In the genomic region with DNA sequence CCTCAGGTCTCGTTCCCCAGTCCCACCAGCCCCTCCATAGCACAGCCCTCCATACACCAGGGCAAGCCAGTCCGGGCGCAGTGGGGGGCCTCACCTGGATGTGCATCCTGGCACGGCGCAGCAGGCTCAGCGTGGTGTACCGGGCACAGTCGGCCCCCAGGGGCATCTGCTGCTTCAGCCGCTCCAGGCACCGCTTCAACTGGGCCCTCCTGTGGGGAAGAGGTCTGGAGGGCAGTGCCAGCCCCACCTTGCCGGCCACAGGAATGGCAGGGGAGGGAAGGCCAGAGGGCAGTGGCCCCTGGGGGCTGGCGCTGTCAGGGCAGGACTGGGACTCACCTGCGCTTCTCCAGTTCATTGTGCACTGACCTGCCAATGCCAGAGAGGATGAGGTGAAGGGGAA, we compare ENCODE assay signal across 8 cellular contexts. TPM values are rescaled to one million over a fixed set of nuclear protein-coding genes. Genes with fewer than 3 reads are reported as not detected.
A peak's percentile ranks its signal among the peaks of the same experiment; 100 is the strongest.
DNase-seq lines count a peak whose midpoint lies in the region; ATAC-seq and TF ChIP-seq lines count a peak whose summit lies in the region.

No MANE protein-coding gene starts in this region.

- POLR2A ChIA-PET in HCT116 (lab: Charles Lee): interaction anchor here (0.9 to 1.6 kb wide), 3 partner anchors 41 to 147 kb away, joined by 3 to 6 read pairs (median 3); partner anchors contain the start of gene LMAN2
- POLR2A ChIA-PET in naive thymus-derived CD4-positive, alpha-beta T cell (lab: Charles Lee): interaction anchor here (0.8 to 4.7 kb wide), 5 partner anchors 9 to 147 kb away, joined by 3 to 18 read pairs (median 6); no protein-coding TSS in a partner anchor

- H3K27ac Mint-ChIP-seq in activated T-helper 2 cell treated with anti-CD3 and anti-CD28 coated beads, Interferon-gamma antibody, Interleukin-2, Interleukin-4, amounts not matched to agents 10 μg/mL and 5 μg/mL and 100 μg/mL, durations not matched to agents 14 hours and 24 hours and 36 hours: no peak overlapping the region
- H3K27ac Mint-ChIP-seq in naive thymus-derived CD4-positive, alpha-beta T cell: peak overlapping the region in 2 of 9 donors; percentile 54 to 79

- peaks cover 9% of the 10 kb centered on the region for H3K79me2 ChIP-seq in HCT116 (ENCODE audit: insufficient read depth, low read length)

- peaks cover 6% of the 10 kb centered on the region; the same call in 1 of the 2 replicates for H3K4me1 ChIP-seq in BE2C
- peaks cover 18 to 52% of the 10 kb centered on the region in 2 experiments for H3K4me1 ChIP-seq in HCT116 (ENCODE audit: control insufficient read depth in 1 of 2, insufficient read depth in 2 of 2, low read length in 2 of 2)
- peaks cover 26% of the 10 kb centered on the region in 2 donors for H3K4me1 ChIP-seq in naive thymus-derived CD4-positive, alpha-beta T cell (ENCODE audit: control insufficient read depth in 2 of 2, insufficient read depth in 2 of 2, low read length in 2 of 2)

- H3K9me3 Mint-ChIP-seq in activated T-helper 2 cell treated with anti-CD3 and anti-CD28 coated beads, Interferon-gamma antibody, Interleukin-2, Interleukin-4, amounts not matched to agents 10 μg/mL and 5 μg/mL and 100 μg/mL, durations not matched to agents 14 hours and 24 hours and 36 hours: no peaks in the 10 kb centered on the region
- H3K9me3 Mint-ChIP-seq in naive thymus-derived CD4-positive, alpha-beta T cell: peaks cover 0 to 1% (median 0%) of the 10 kb centered on the region in 11 donors

- H3K36me3 Mint-ChIP-seq in activated T-helper 2 cell treated with anti-CD3 and anti-CD28 coated beads, Interferon-gamma antibody, Interleukin-2, Interleukin-4, amounts not matched to agents 10 μg/mL and 5 μg/mL and 100 μg/mL, durations not matched to agents 14 hours and 24 hours and 36 hours (ENCODE audit: low read depth): peaks cover 33% of the 10 kb centered on the region
- peaks cover 0 to 13% (median 0%) of the 10 kb centered on the region in 5 donors for H3K36me3 Mint-ChIP-seq in naive thymus-derived CD4-positive, alpha-beta T cell

- TF ChIP-seq CTCF in BE2C (IDR thresholded peaks at IDR 0.05; ENCODE audit: low read depth, low read length): no peak
- no peak for TF ChIP-seq CTCF in HCT116 (IDR thresholded peaks at IDR 0.05 in 2 of 3, conservative IDR thresholded peaks at IDR 0.05 in 1 of 3; ENCODE audit: borderline replicate concordance in 1 of 3, insufficient read depth in 1 of 3, low read depth in 2 of 3, low read length in 2 of 3)

- no peaks in the 10 kb centered on the region for H3K27me3 ChIP-seq in BE2C
- no peaks in the 10 kb centered on the region for H3K27me3 ChIP-seq in HCT116 (ENCODE audit: insufficient read depth, low read length)
- no peaks in the 10 kb centered on the region for H3K27me3 ChIP-seq in naive thymus-derived CD4-positive, alpha-beta T cell (ENCODE audit: control insufficient read depth in 2 of 2, insufficient read depth in 2 of 2, low read length in 2 of 2)

- CTCF ChIA-PET in HCT116 (lab: Charles Lee): interaction anchor here (0.5 to 2.3 kb wide), 28 partner anchors 9 to 205 kb away, joined by 3 to 22 read pairs (median 6); partner anchors contain the start of genes DBN1, GRK6 and LMAN2
- CTCF ChIA-PET in naive thymus-derived CD4-positive, alpha-beta T cell (lab: Charles Lee): interaction anchor here (0.6 to 3.9 kb wide), 17 partner anchors 9 to 312 kb away, joined by 3 to 18 read pairs (median 6); partner anchors contain the start of gene PFN3

- peaks cover 44% of the 10 kb centered on the region for H3K4me1 Mint-ChIP-seq in activated T-helper 2 cell treated with anti-CD3 and anti-CD28 coated beads, Interferon-gamma antibody, Interleukin-2, Interleukin-4, amounts not matched to agents 10 μg/mL and 5 μg/mL and 100 μg/mL, durations not matched to agents 14 hours and 24 hours and 36 hours (ENCODE audit: low read depth)
- H3K4me1 Mint-ChIP-seq in naive thymus-derived CD4-positive, alpha-beta T cell: peaks cover 12 to 58% (median 43%) of the 10 kb centered on the region in 7 donors

- RAD21 ChIA-PET in HCT116 (lab: Charles Lee; ENCODE audit: low non-redundant PET in 1 of 2, low total read pairs in 2 of 2, uncharacterized antibody in 2 of 2, unreplicated experiment in 2 of 2): interaction anchor here in 1 of 2 experiments (0.6 to 1.0 kb wide), 2 partner anchors 79 to 199 kb away, joined by 3 to 4 read pairs; no protein-coding TSS in a partner anchor

- H3K9me2 ChIP-seq in HCT116 (ENCODE audit: insufficient read depth): no peaks in the 10 kb centered on the region

- no TSS peak for BruUV-seq in HCT116 (replicated peaks; lab: Mats Ljungman, UMichigan)

- no peak for TF ChIP-seq RAD21 in HCT116 (IDR thresholded peaks at IDR 0.05; ENCODE audit: low read depth)

- H3K27ac ChIP-seq in HCT116 (ENCODE audit: low read depth, low read length): peak overlapping the region; percentile 34
- H3K27ac ChIP-seq in naive thymus-derived CD4-positive, alpha-beta T cell (ENCODE audit: low read depth, low read length): no peak overlapping the region

- peak overlapping the region; percentile 92 for H3K4me3 Mint-ChIP-seq in activated T-helper 2 cell treated with anti-CD3 and anti-CD28 coated beads, Interferon-gamma antibody, Interleukin-2, Interleukin-4, amounts not matched to agents 10 μg/mL and 5 μg/mL and 100 μg/mL, durations not matched to agents 14 hours and 24 hours and 36 hours (ENCODE audit: low read depth)
- peak overlapping the region in 6 of 10 donors; percentile 78 to 93 (median 84) for H3K4me3 Mint-ChIP-seq in naive thymus-derived CD4-positive, alpha-beta T cell

- intact Hi-C loops in HCT116 (cut with micrococcal nuclease): loop anchor here (1.0 to 5.0 kb wide), 2 partner anchors 146 to 187 kb away; partner anchors contain the start of gene PDLIM7
- intact Hi-C loops in activated T-helper 2 cell treated with anti-CD3 and anti-CD28 coated beads, Interferon-gamma antibody, Interleukin-2, Interleukin-4, amounts not matched to agents 10 μg/mL and 5 μg/mL and 100 μg/mL, durations not matched to agents 14 hours and 24 hours and 36 hours (cut with micrococcal nuclease): loop anchor here (5.0 kb wide), 1 partner anchor 52 kb away; no protein-coding TSS in a partner anchor
- intact Hi-C loops in naive thymus-derived CD4-positive, alpha-beta T cell (cut with micrococcal nuclease): loop anchor here in 1 of 2 donors (2.0 to 10.0 kb wide), 2 partner anchors 186 to 666 kb away; partner anchors contain the start of genes PDLIM7 and TSPAN17

- no peak for DNase-seq in BE2C
- DNase-seq in HCT116 (ENCODE audit: low read depth, low spot score): no peak
- no peak for DNase-seq in activated T-helper 2 cell treated with anti-CD3 and anti-CD28 coated beads, Interferon-gamma antibody, Interleukin-2, Interleukin-4, amounts not matched to agents 10 μg/mL and 5 μg/mL and 100 μg/mL, durations not matched to agents 14 hours and 24 hours and 36 hours (ENCODE audit: low spot score)
- DNase-seq in naive thymus-derived CD4-positive, alpha-beta T cell: no peak
- DNase-seq in activated CD8-positive, alpha-beta memory T cell treated with anti-CD3 and anti-CD28 coated beads, Interleukin-2, amount 50 U/mL, for 48 hours: no peak
- no peak for DNase-seq in NCI-H1105 (lab: John Stamatoyannopoulos, UW)
- DNase-seq in SW480 (ENCODE audit: low spot score): no peak

- H3K4me2 ChIP-seq in HCT116 (ENCODE audit: low read length): peak overlapping the region; percentile 79

- no peak overlapping the region for H2AFZ ChIP-seq in HCT116 (ENCODE audit: low read depth, low read length, poor library complexity, severe bottlenecking)

- H3K9me3 ChIP-seq in BE2C: no peaks in the 10 kb centered on the region
- H3K9me3 ChIP-seq in HCT116 (ENCODE audit: control insufficient read depth in 1 of 2, insufficient read depth in 1 of 2, low read depth in 1 of 2, low read length in 2 of 2): no peaks in the 10 kb centered on the region
- H3K9me3 ChIP-seq in naive thymus-derived CD4-positive, alpha-beta T cell (ENCODE audit: control insufficient read depth in 2 of 3, low read length in 3 of 3): no peaks in the 10 kb centered on the region

- TF ChIP-seq POLR2A in HCT116 (IDR thresholded peaks at IDR 0.05; ENCODE audit: borderline replicate concordance, extremely low read depth, insufficient read depth, insufficient read length): no peak

- H3K4me3 ChIP-seq in BE2C (ENCODE audit: low read depth, low read length) (peak overlapping the region; percentile 78), HCT116 (replicated peaks in 1 of 2; ENCODE audit: low read depth in 1 of 2, low read length in 2 of 2) (peak overlapping the region; percentile 82 to 87; a peak in 3 of 4 replicates)
- H3K4me3 ChIP-seq in naive thymus-derived CD4-positive, alpha-beta T cell (ENCODE audit: low read length): no peak overlapping the region

- H3K27me3 Mint-ChIP-seq in activated T-helper 2 cell treated with anti-CD3 and anti-CD28 coated beads, Interferon-gamma antibody, Interleukin-2, Interleukin-4, amounts not matched to agents 10 μg/mL and 5 μg/mL and 100 μg/mL, durations not matched to agents 14 hours and 24 hours and 36 hours (ENCODE audit: low read depth): no peaks in the 10 kb centered on the region
- peaks cover 0 to 5% (median 0%) of the 10 kb centered on the region in 5 donors for H3K27me3 Mint-ChIP-seq in naive thymus-derived CD4-positive, alpha-beta T cell

- ATAC-seq in HCT116: no peak
- ATAC-seq in naive thymus-derived CD4-positive, alpha-beta T cell: no peak
- no peak for ATAC-seq in HG03565 (IDR thresholded peaks at IDR 0.05; ENCODE audit: unreplicated experiment)

- peak overlapping the region; percentile 87; the same call in 1 of the 2 replicates for H3K9ac ChIP-seq in HCT116 (ENCODE audit: low read length)

- peaks cover 7% of the 10 kb centered on the region; the same call in 1 of the 2 replicates for H4K20me1 ChIP-seq in HCT116 (ENCODE audit: insufficient read depth)

- H3K36me3 ChIP-seq in BE2C (peaks cover 25% of the 10 kb centered on the region), HCT116 (ENCODE audit: control insufficient read depth in 1 of 2, insufficient read depth in 2 of 2, low read length in 2 of 2) (peaks cover 8 to 14% of the 10 kb centered on the region in 2 experiments; a peak in 2 of 4 replicates)
- H3K36me3 ChIP-seq in naive thymus-derived CD4-positive, alpha-beta T cell (ENCODE audit: control insufficient read depth in 2 of 3, insufficient read depth in 3 of 3, low read length in 3 of 3): peaks cover 0 to 23% (median 0%) of the 10 kb centered on the region in 3 experiments

RNA-seq across cellular contexts. Expression of gene MXD3, which starts 1.4 kb away (rescaled TPM):
- polyA plus RNA-seq in BE2C (2012; ENCODE audit: insufficient read depth, insufficient read length, low read depth): 10.6 TPM
- total RNA-seq in HCT116 (2021; ENCODE audit: unreplicated experiment): 37.6 TPM
- 30.5 and 37.0 TPM in 2 replicates for polyA plus RNA-seq in HCT116 (2012)
- 12.8 and 13.9 TPM in 2 replicates for total RNA-seq in activated T-helper 2 cell treated with anti-CD3 and anti-CD28 coated beads, Interferon-gamma antibody, Interleukin-2, Interleukin-4, amounts not matched to agents 10 μg/mL and 5 μg/mL and 100 μg/mL, durations not matched to agents 14 hours and 24 hours and 36 hours
- total RNA-seq in naive thymus-derived CD4-positive, alpha-beta T cell: 10 to 100 TPM in 4 of 5 experiments, 1 to 10 TPM in 1; 8.8 to 39.8 (median 18.3) TPM
- polyA plus RNA-seq in naive thymus-derived CD4-positive, alpha-beta T cell: under 1 TPM; 0.63 to 0.75 TPM

RNA-seq across cellular contexts. Expression of gene PRELID1, which starts 6.7 kb away (rescaled TPM):
- 514 TPM for polyA plus RNA-seq in BE2C (2012; ENCODE audit: insufficient read depth, insufficient read length, low read depth)
- 223 TPM for total RNA-seq in HCT116 (2021; ENCODE audit: unreplicated experiment)
- 181 and 221 TPM in 2 replicates for polyA plus RNA-seq in HCT116 (2012)
- 223 and 229 TPM in 2 replicates for total RNA-seq in activated T-helper 2 cell treated with anti-CD3 and anti-CD28 coated beads, Interferon-gamma antibody, Interleukin-2, Interleukin-4, amounts not matched to agents 10 μg/mL and 5 μg/mL and 100 μg/mL, durations not matched to agents 14 hours and 24 hours and 36 hours
- 100 to 1,000 TPM in 1 of 5 experiments, 10 to 100 TPM in 4; 49.0 to 172 (median 57.2) TPM for total RNA-seq in naive thymus-derived CD4-positive, alpha-beta T cell
- 100 to 1,000 TPM; 155 to 177 TPM for polyA plus RNA-seq in naive thymus-derived CD4-positive, alpha-beta T cell

RNA-seq across cellular contexts. Expression of gene RAB24, which starts 6.8 kb away (rescaled TPM):
- polyA plus RNA-seq in BE2C (2012; ENCODE audit: insufficient read depth, insufficient read length, low read depth): 68.6 TPM
- total RNA-seq in HCT116 (2021; ENCODE audit: unreplicated experiment): 13.5 TPM
- polyA plus RNA-seq in HCT116 (2012): 16.5 and 19.4 TPM in 2 replicates
- 17.7 and 19.0 TPM in 2 replicates for total RNA-seq in activated T-helper 2 cell treated with anti-CD3 and anti-CD28 coated beads, Interferon-gamma antibody, Interleukin-2, Interleukin-4, amounts not matched to agents 10 μg/mL and 5 μg/mL and 100 μg/mL, durations not matched to agents 14 hours and 24 hours and 36 hours
- 10 to 100 TPM; 18.0 to 47.5 (median 24.3) TPM for total RNA-seq in naive thymus-derived CD4-positive, alpha-beta T cell
- polyA plus RNA-seq in naive thymus-derived CD4-positive, alpha-beta T cell: 10 to 100 TPM; 14.9 to 17.1 TPM

RNA-seq across cellular contexts. Expression of gene LMAN2, which starts 41.1 kb away (rescaled TPM):
- 463 TPM for polyA plus RNA-seq in BE2C (2012; ENCODE audit: insufficient read depth, insufficient read length, low read depth)
- 128 TPM for total RNA-seq in HCT116 (2021; ENCODE audit: unreplicated experiment)
- polyA plus RNA-seq in HCT116 (2012): 233 and 234 TPM in 2 replicates
- total RNA-seq in activated T-helper 2 cell treated with anti-CD3 and anti-CD28 coated beads, Interferon-gamma antibody, Interleukin-2, Interleukin-4, amounts not matched to agents 10 μg/mL and 5 μg/mL and 100 μg/mL, durations not matched to agents 14 hours and 24 hours and 36 hours: 130 and 137 TPM in 2 replicates
- 100 to 1,000 TPM in 2 of 5 experiments, 10 to 100 TPM in 3; 71.8 to 144 (median 99.7) TPM for total RNA-seq in naive thymus-derived CD4-positive, alpha-beta T cell
- polyA plus RNA-seq in naive thymus-derived CD4-positive, alpha-beta T cell: 100 to 1,000 TPM; 194 to 202 TPM

RNA-seq across cellular contexts. Expression of gene RGS14, which starts 47.4 kb away (rescaled TPM):
- 11.1 TPM for polyA plus RNA-seq in BE2C (2012; ENCODE audit: insufficient read depth, insufficient read length, low read depth)
- total RNA-seq in HCT116 (2021; ENCODE audit: unreplicated experiment): 9.4 TPM
- polyA plus RNA-seq in HCT116 (2012): 12.3 and 12.9 TPM in 2 replicates
- total RNA-seq in activated T-helper 2 cell treated with anti-CD3 and anti-CD28 coated beads, Interferon-gamma antibody, Interleukin-2, Interleukin-4, amounts not matched to agents 10 μg/mL and 5 μg/mL and 100 μg/mL, durations not matched to agents 14 hours and 24 hours and 36 hours: 36.2 and 40.5 TPM in 2 replicates
- 100 to 1,000 TPM in 3 of 5 experiments, 10 to 100 TPM in 2; 68.4 to 196 (median 112) TPM for total RNA-seq in naive thymus-derived CD4-positive, alpha-beta T cell
- polyA plus RNA-seq in naive thymus-derived CD4-positive, alpha-beta T cell: 100 to 1,000 TPM in 1 of 2 donors, 10 to 100 TPM in 1; 32.9 to 100 TPM
